ENCODE assay signal across 24 cellular contexts in genomic region chr20:10709916-10710315, GRCh38.
"Had no signal": no experiment of that assay in that cellular context is flagged by ENCODE, and none has a peak within 500 bp of the region (broad histone marks: within the 10 kb centered on the region; RNA-seq: fewer than 3 reads in every experiment).

No MANE protein-coding gene starts in this region.

- ATAC-seq: mucosa of descending colon; naive thymus-derived CD4-positive, alpha-beta T cell; natural killer cell treated with Interleukin-12 subunit alpha and Interleukin-12 subunit beta and Interleukin-15 and Interleukin-18, amount 100 ng/mL, for 72 hours; pancreas; right cardiac atrium; stimulated activated effector memory CD8-positive, alpha-beta T cell treated with anti-CD3 and anti-CD28 coated beads, Interleukin-12 subunit alpha, Interleukin-12 subunit beta, amount 100 ng/mL, for 72 hours had no signal

- H3K27ac ChIP-seq: left ventricle myocardium inferior, prostate gland, sigmoid colon, spleen, tibial nerve, upper lobe of left lung, vagina had no signal

- H3K4me3 Mint-ChIP-seq: naive thymus-derived CD4-positive, alpha-beta T cell; natural killer cell treated with Interleukin-12 subunit alpha and Interleukin-12 subunit beta and Interleukin-15 and Interleukin-18, amount 100 ng/mL, for 72 hours; stimulated activated effector memory CD8-positive, alpha-beta T cell treated with anti-CD3 and anti-CD28 coated beads, Interleukin-12 subunit alpha, Interleukin-12 subunit beta, amount 100 ng/mL, for 72 hours; stimulated activated naive CD8-positive, alpha-beta T cell treated with anti-CD3 and anti-CD28 coated beads, Interleukin-15, Interleukin-2, amounts not matched to agents 100 ng/mL and 50 ng/mL, for 24 hours had no signal

- H3K4me1 ChIP-seq: left ventricle myocardium inferior, prostate gland, spleen, tibial nerve, vagina had no signal

- H3K4me1 Mint-ChIP-seq: naive thymus-derived CD4-positive, alpha-beta T cell; stimulated activated effector memory CD8-positive, alpha-beta T cell treated with anti-CD3 and anti-CD28 coated beads, Interleukin-12 subunit alpha, Interleukin-12 subunit beta, amount 100 ng/mL, for 72 hours had no signal

- H3K27ac Mint-ChIP-seq: naive thymus-derived CD4-positive, alpha-beta T cell; natural killer cell treated with Interleukin-12 subunit alpha and Interleukin-12 subunit beta and Interleukin-15 and Interleukin-18, amount 100 ng/mL, for 72 hours; stimulated activated effector memory CD8-positive, alpha-beta T cell treated with anti-CD3 and anti-CD28 coated beads, Interleukin-12 subunit alpha, Interleukin-12 subunit beta, amount 100 ng/mL, for 72 hours; stimulated activated naive CD8-positive, alpha-beta T cell treated with anti-CD3 and anti-CD28 coated beads, Interleukin-15, Interleukin-2, amounts not matched to agents 100 ng/mL and 50 ng/mL, for 24 hours had no signal

- H3K36me3 ChIP-seq: left ventricle myocardium inferior, pancreas, prostate gland, sigmoid colon, spleen, tibial nerve, upper lobe of left lung, vagina had no signal

- H3K27me3 ChIP-seq: pancreas, sigmoid colon, spleen, tibial nerve, upper lobe of left lung, vagina had no signal

- H3K4me3 ChIP-seq: left ventricle myocardium inferior, lung, mucosa of descending colon, pancreas, prostate gland, sigmoid colon, spleen, tibial nerve, upper lobe of left lung, vagina had no signal

- H3K9me3 ChIP-seq: left ventricle myocardium inferior, mucosa of descending colon, pancreas, prostate gland, sigmoid colon, spleen, tibial nerve, upper lobe of left lung, vagina had no signal

- DNase-seq: hypothalamus; islet precursor cell; left ventricle myocardium inferior; midbrain; naive thymus-derived CD4-positive, alpha-beta T cell; pancreas; posterior cingulate gyrus; retina; right cardiac atrium; sigmoid colon; small intestine; spleen; stimulated activated CD4-positive, alpha-beta T cell treated with anti-CD3 and anti-CD28 coated beads, Interleukin-4, amount 100 ng/mL, for 24 hours; stimulated activated naive CD4-positive, alpha-beta T cell; substantia nigra; upper lobe of left lung had no signal

- H3K36me3 Mint-ChIP-seq: naive thymus-derived CD4-positive, alpha-beta T cell; natural killer cell treated with Interleukin-12 subunit alpha and Interleukin-12 subunit beta and Interleukin-15 and Interleukin-18, amount 100 ng/mL, for 72 hours; stimulated activated effector memory CD8-positive, alpha-beta T cell treated with anti-CD3 and anti-CD28 coated beads, Interleukin-12 subunit alpha, Interleukin-12 subunit beta, amount 100 ng/mL, for 72 hours had no signal
